ENCODE assay signal across 25 cellular contexts in the genomic region with DNA sequence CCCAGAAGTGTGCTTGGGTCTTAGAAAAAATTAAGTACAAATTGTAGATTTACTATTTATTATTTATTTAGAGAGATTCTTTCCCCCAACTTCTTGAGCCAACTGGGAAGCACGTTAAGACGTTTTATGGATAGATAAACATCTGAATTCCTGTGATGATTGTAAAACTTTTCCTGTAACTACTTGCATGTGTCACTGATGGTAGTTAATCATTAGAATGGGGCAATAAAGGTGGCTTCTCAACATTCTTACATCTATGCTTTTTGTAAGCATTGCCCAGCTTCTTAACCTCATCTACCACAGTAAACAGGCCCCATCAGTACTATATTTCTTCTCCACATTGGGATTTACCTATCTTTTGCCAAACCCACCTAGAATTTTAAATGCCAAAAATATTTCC.
DNase-seq lines count a peak whose midpoint lies in the region; ATAC-seq and TF ChIP-seq lines count a peak whose summit lies in the region.
"Had no signal": no experiment of that assay in that cellular context is flagged by ENCODE, and none has a peak within 500 bp of the region (broad histone marks: within the 10 kb centered on the region; RNA-seq: fewer than 3 reads in every experiment).

No MANE protein-coding gene starts in this region.

- DNase-seq in Caki2 (ENCODE audit: low read depth), result peak; percentile 50
- peak; percentile 73 for DNase-seq in HT-29 (ENCODE audit: low spot score)
- DNase-seq in fibroblast of villous mesenchyme (ENCODE audit: low read depth), result peak; percentile 94
- peak; percentile 97 for DNase-seq in renal cortical epithelial cell (ENCODE audit: low read depth)
- no peak for DNase-seq in NCI-H1930 (lab: John Stamatoyannopoulos, UW)
- DNase-seq in CD14-positive monocyte (ENCODE audit: low spot score), result no peak
- DNase-seq in T1000 (lab: John Stamatoyannopoulos, UW), result no peak
- DNase-seq: activated CD4-positive, alpha-beta T cell treated with anti-CD3 and anti-CD28 coated beads, Interleukin-2, amount 50 U/mL, for 4 hours; activated CD8-positive, alpha-beta memory T cell treated with anti-CD3 and anti-CD28 coated beads, Interleukin-2, amount 50 U/mL, for 4 hours; activated naive CD8-positive, alpha-beta T cell treated with anti-CD3 and anti-CD28 coated beads for 36 hours; cerebellar nuclear complex; NCI-H1436; NCI-H2171; NCI-H524 treated with DMSO at 0.1 percent for 48 hours; RPMI8226; SK-N-SH; stimulated activated CD4-positive, alpha-beta T cell treated with anti-CD3 and anti-CD28 coated beads, Interleukin-4, amount 100 ng/mL, for 24 hours; stimulated activated naive CD8-positive, alpha-beta T cell treated with anti-CD3 and anti-CD28 coated beads, Interleukin-15, Interleukin-2, amounts not matched to agents 100 U/mL and 50 U/mL, for 24 hours; thyroid gland had no signal

- no peak overlapping the region for H3K27ac Mint-ChIP-seq in CD14-positive monocyte
- H3K27ac Mint-ChIP-seq: activated naive CD8-positive, alpha-beta T cell treated with anti-CD3 and anti-CD28 coated beads for 36 hours; activated T-helper 2 cell treated with anti-CD3 and anti-CD28 coated beads, Interferon-gamma antibody, Interleukin-2, Interleukin-4, amounts not matched to agents 10 μg/mL and 5 μg/mL and 100 μg/mL, durations not matched to agents 14 hours and 24 hours and 36 hours; T-helper 2 cell treated with Interferon-gamma antibody and Interleukin-4, amounts not matched to agents 5 μg/mL and 100 μg/mL, for 36 hours; WTC11 had no signal

- H3K4me1 Mint-ChIP-seq in CD14-positive monocyte, result no peaks in the 10 kb centered on the region
- H3K4me1 Mint-ChIP-seq: activated naive CD8-positive, alpha-beta T cell treated with anti-CD3 and anti-CD28 coated beads for 36 hours had no signal

- no peak overlapping the region for H3K4me3 ChIP-seq in fibroblast of villous mesenchyme (ENCODE audit: low read depth, low read length)
- H3K4me3 ChIP-seq: BLaER1 treated with 17β-estradiol and CSF1 and Interleukin-3, amounts not matched to agents 10 nM and 100 nM; thyroid gland had no signal

- TF ChIP-seq CTCF in fibroblast of villous mesenchyme (IDR thresholded peaks at IDR 0.05; ENCODE audit: insufficient read depth, low read depth, low read length) (no peak), CD14-positive monocyte (IDR thresholded peaks at IDR 0.05) (no peak)

- H3K27me3 Mint-ChIP-seq in CD14-positive monocyte (ENCODE audit: low read depth in 3 of 3), result peaks cover 0 to 4% (median 1%) of the 10 kb centered on the region in 3 donors
- H3K27me3 Mint-ChIP-seq: activated naive CD8-positive, alpha-beta T cell treated with anti-CD3 and anti-CD28 coated beads for 36 hours had no signal

- in situ Hi-C loops in Caki2 (cut with HindIII; ENCODE audit: low pct_unique_long_range_greater_than_20kb, low sequenced_read_pairs), result no loop called here

- H3K9me3 Mint-ChIP-seq in CD14-positive monocyte, result peaks cover 0 to 3% (median 0%) of the 10 kb centered on the region in 7 donors
- H3K9me3 Mint-ChIP-seq: activated naive CD8-positive, alpha-beta T cell treated with anti-CD3 and anti-CD28 coated beads for 36 hours; activated T-helper 2 cell treated with anti-CD3 and anti-CD28 coated beads, Interferon-gamma antibody, Interleukin-2, Interleukin-4, amounts not matched to agents 10 μg/mL and 5 μg/mL and 100 μg/mL, durations not matched to agents 14 hours and 24 hours and 36 hours; T-helper 2 cell treated with Interferon-gamma antibody and Interleukin-4, amounts not matched to agents 5 μg/mL and 100 μg/mL, for 36 hours; WTC11 had no signal

- intact Hi-C loops in CD14-positive monocyte (cut with micrococcal nuclease), result no loop called here

- no peak overlapping the region for H3K4me3 Mint-ChIP-seq in CD14-positive monocyte
- H3K4me3 Mint-ChIP-seq: activated naive CD8-positive, alpha-beta T cell treated with anti-CD3 and anti-CD28 coated beads for 36 hours; T-helper 2 cell treated with Interferon-gamma antibody and Interleukin-4, amounts not matched to agents 5 μg/mL and 100 μg/mL, for 36 hours; WTC11 had no signal

- no peaks in the 10 kb centered on the region for H3K36me3 Mint-ChIP-seq in CD14-positive monocyte
- H3K36me3 Mint-ChIP-seq: activated naive CD8-positive, alpha-beta T cell treated with anti-CD3 and anti-CD28 coated beads for 36 hours had no signal

- ATAC-seq in GM21786 (IDR thresholded peaks at IDR 0.05; ENCODE audit: unreplicated experiment), result no peak
- ATAC-seq: HCT116; stimulated activated naive CD8-positive, alpha-beta T cell treated with anti-CD3 and anti-CD28 coated beads, Interleukin-15, Interleukin-2, amounts not matched to agents 100 U/mL and 50 U/mL, for 24 hours; WTC11 had no signal

Comparison
In these comparisons a context has a peak if more than half of its experiments do, and no peak if none do; other contexts are left out.
1. DNase-seq: peak in Caki2 (single experiment), HT-29 (single experiment), fibroblast of villous mesenchyme (single experiment) and renal cortical epithelial cell (single experiment); none in NCI-H1930 (0 of 2), CD14-positive monocyte (single experiment) and T1000 (single experiment).